23 cellular contexts compared by ENCODE assay signal in genomic region chr6:109854541-109855308, GRCh38.
A peak's percentile ranks its signal among the peaks of the same experiment; 100 is the strongest.
DNase-seq lines count a peak whose midpoint lies in the region; TF ChIP-seq lines count a peak whose summit lies in the region.
"Had no signal": no experiment of that assay in that cellular context is flagged by ENCODE, and none has a peak within 500 bp of the region (broad histone marks: within the 10 kb centered on the region; RNA-seq: fewer than 3 reads in every experiment).

No MANE protein-coding gene starts in this region.

- H3K9me3 ChIP-seq in HUES64 (ENCODE audit: insufficient read depth, low read depth, low read length): no peaks in the 10 kb centered on the region
- no peaks in the 10 kb centered on the region for H3K9me3 ChIP-seq in endodermal cell (ENCODE audit: control insufficient read depth, low read length)
- H3K9me3 ChIP-seq: BLaER1, SK-N-SH had no signal

- H3K27ac Mint-ChIP-seq in endodermal cell: no peak overlapping the region
- H3K27ac Mint-ChIP-seq: CD4-positive, CD25-positive, alpha-beta regulatory T cell had no signal

- H3K9ac ChIP-seq in HUES64 (ENCODE audit: low read depth, low read length): no peak overlapping the region
- H3K9ac ChIP-seq in endodermal cell (ENCODE audit: extremely low read depth, low read length, poor library complexity, severe bottlenecking): no peak overlapping the region
- H3K9ac ChIP-seq: BLaER1, GM23248, SK-N-SH had no signal

- H3K27me3 ChIP-seq in H7 (ENCODE audit: control insufficient read depth, insufficient read depth, low read length): no peaks in the 10 kb centered on the region
- H3K27me3 ChIP-seq in HUES64 (ENCODE audit: insufficient read depth, low read length): no peaks in the 10 kb centered on the region
- no peaks in the 10 kb centered on the region for H3K27me3 ChIP-seq in endodermal cell (ENCODE audit: control insufficient read depth, insufficient read depth, low read length, poor library complexity, severe bottlenecking)
- H3K27me3 ChIP-seq: BLaER1 had no signal

- no peak for TF ChIP-seq CTCF in endodermal cell (conservative IDR thresholded peaks at IDR 0.05)

- DNase-seq in H7 (peak; percentile 55), endodermal cell (peak; percentile 83), iPS-NIHi7 (ENCODE audit: extremely low spot score) (peak; percentile 56), DMS53 treated with DMSO at 0.1 percent for 48 hours (lab: John Stamatoyannopoulos, UW; ENCODE audit: unreplicated experiment) (no peak)
- no peak for DNase-seq in stimulated activated CD4-positive, alpha-beta T cell treated with anti-CD3 and anti-CD28 coated beads, Interleukin-4, amount 100 ng/mL, for 1 hour
- DNase-seq in activated CD4-positive, CD25-positive, alpha-beta regulatory T cell (lab: John Stamatoyannopoulos, UW): no peak
- DNase-seq: CD4-positive, CD25-positive, alpha-beta regulatory T cell; GDM1; GM23248; Karpas-422; NCI-H1092 treated with DMSO at 0.1 percent for 48 hours; NCI-H1436; NCI-H187; NCI-H2081 treated with DMSO at 0.1 percent for 48 hours; NCI-H2171 treated with DMSO at 0.1 percent for 48 hours; NCI-H345; NCI-H510A treated with DMSO at 0.1 percent for 48 hours; NCI-H774; SK-N-SH; SW 1271 had no signal

- H3K4me1 ChIP-seq in HUES64 (ENCODE audit: insufficient read depth, low read length): peaks cover 7% of the 10 kb centered on the region; the same call in 1 of the 2 replicates
- H3K4me1 ChIP-seq in endodermal cell (ENCODE audit: control insufficient read depth, insufficient read depth, low read length): no peaks in the 10 kb centered on the region
- H3K4me1 ChIP-seq: BLaER1 had no signal

- H3K4me1 Mint-ChIP-seq in endodermal cell: peaks cover 14% of the 10 kb centered on the region
- H3K4me1 Mint-ChIP-seq: CD4-positive, CD25-positive, alpha-beta regulatory T cell had no signal

- peaks cover under 1% of the 10 kb centered on the region for H3K36me3 Mint-ChIP-seq in endodermal cell (ENCODE audit: low read depth)
- H3K36me3 Mint-ChIP-seq: CD4-positive, CD25-positive, alpha-beta regulatory T cell had no signal

- peaks cover 6% of the 10 kb centered on the region for H3K9me3 Mint-ChIP-seq in endodermal cell
- H3K9me3 Mint-ChIP-seq: CD4-positive, CD25-positive, alpha-beta regulatory T cell had no signal

- peak overlapping the region; percentile 87 for H3K27ac ChIP-seq in HUES64 (ENCODE audit: low read depth, low read length)
- H3K27ac ChIP-seq in endodermal cell (ENCODE audit: low read depth, low read length): no peak overlapping the region
- H3K27ac ChIP-seq: BLaER1, GM23248 had no signal

- H3K4me3 ChIP-seq in H7 (ENCODE audit: insufficient read depth, low read depth, low read length): no peak overlapping the region
- H3K4me3 ChIP-seq in HUES64 (ENCODE audit: low read length): no peak overlapping the region
- no peak overlapping the region for H3K4me3 ChIP-seq in endodermal cell (ENCODE audit: low read length)
- H3K4me3 ChIP-seq: BLaER1, GM12878, GM23248 had no signal

- peaks cover 15% of the 10 kb centered on the region for H3K27me3 Mint-ChIP-seq in endodermal cell (ENCODE audit: insufficient read depth)
- H3K27me3 Mint-ChIP-seq: CD4-positive, CD25-positive, alpha-beta regulatory T cell had no signal

- no peak overlapping the region for H3K4me3 Mint-ChIP-seq in endodermal cell
- H3K4me3 Mint-ChIP-seq: CD4-positive, CD25-positive, alpha-beta regulatory T cell had no signal

- H3K36me3 ChIP-seq in H7 (replicated peaks; ENCODE audit: control insufficient read depth, insufficient read depth, low read length): no peaks in the 10 kb centered on the region
- no peaks in the 10 kb centered on the region for H3K36me3 ChIP-seq in HUES64 (ENCODE audit: insufficient read depth, low read length)
- H3K36me3 ChIP-seq in endodermal cell (ENCODE audit: control insufficient read depth, insufficient read depth, low read length): no peaks in the 10 kb centered on the region
- H3K36me3 ChIP-seq: BLaER1 had no signal

- WGBS in HUES64: 51% methylated on average over 8 of the region's 8 CpGs
- 75 to 81% methylated on average over 8 of the region's 8 CpGs for WGBS in endodermal cell (ENCODE audit: insufficient coverage in 1 of 2, insufficient read length in 1 of 2), 2 experiments

Comparison
In these comparisons a context has a peak if more than half of its experiments do, and no peak if none do; other contexts are left out.
1. DNase-seq: peak in H7 (single experiment), endodermal cell (single experiment) and iPS-NIHi7 (single experiment); none in stimulated activated CD4-positive, alpha-beta T cell treated with anti-CD3 and anti-CD28 coated beads, Interleukin-4, amount 100 ng/mL, for 1 hour (single experiment), activated CD4-positive, CD25-positive, alpha-beta regulatory T cell (0 of 4) and DMS53 treated with DMSO at 0.1 percent for 48 hours (single experiment).